ENCODE assay signal across 1 cellular context in the genomic region with DNA sequence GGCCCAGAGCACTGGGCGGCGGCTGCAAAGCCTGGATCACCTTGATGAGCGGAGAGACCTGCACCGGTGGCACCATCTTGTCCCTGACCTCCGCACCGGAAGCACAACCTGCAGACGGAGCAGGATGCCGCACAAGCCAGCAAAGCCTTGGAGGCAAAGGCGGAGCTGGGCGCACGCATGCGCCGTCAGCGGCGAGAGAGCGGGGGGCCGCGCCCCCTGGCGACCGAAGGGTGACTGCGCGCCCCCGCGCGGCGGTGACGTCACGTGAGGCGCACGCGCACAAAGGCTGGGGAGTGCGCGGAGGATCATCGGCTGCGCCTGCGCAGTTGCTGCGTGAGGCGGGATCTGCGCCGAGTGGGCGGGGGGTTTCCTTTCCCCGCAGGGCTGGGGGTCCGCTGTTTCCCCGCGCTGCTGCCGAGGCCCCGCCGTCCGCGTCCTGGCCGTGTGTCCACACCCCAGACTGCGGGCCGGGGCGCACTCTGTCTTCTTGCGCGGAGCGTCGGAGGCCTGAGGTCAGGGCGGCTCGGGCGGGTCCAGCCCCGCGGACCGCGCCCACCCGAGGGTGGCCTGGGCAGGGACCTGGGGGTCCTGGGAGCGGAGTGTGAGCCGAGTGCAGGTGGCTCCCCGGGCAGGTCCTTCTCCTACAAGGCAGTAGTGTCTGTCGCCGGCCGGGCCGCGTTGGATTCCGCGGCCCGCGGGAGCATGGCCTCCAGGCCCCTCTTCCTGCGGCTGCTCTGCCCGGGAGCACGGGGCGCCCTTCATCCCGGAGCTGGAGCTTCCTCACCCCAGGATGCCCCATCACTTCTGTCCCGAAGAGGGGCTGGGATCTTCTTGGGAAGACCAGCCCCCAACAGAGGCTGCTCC.
TF ChIP-seq lines count a peak whose summit lies in the region.

A gene with protein sequence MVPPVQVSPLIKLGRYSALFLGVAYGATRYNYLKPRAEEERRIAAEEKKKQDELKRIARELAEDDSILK (minus strand): TSS at position 105 of the 864 bp plus-strand sequence. CDS start 29 bp downstream, at position 76.
A gene with protein sequence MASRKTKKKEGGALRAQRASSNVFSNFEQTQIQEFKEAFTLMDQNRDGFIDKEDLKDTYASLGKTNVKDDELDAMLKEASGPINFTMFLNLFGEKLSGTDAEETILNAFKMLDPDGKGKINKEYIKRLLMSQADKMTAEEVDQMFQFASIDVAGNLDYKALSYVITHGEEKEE (plus strand): TSS at position 371 of the 864 bp plus-strand sequence. CDS start 3,485 bp downstream, outside the sequence.

TF ChIP-seq in HepG2, 621 proteins besides CTCF, POLR2A, EP300 and RAD21 (continued from another document and continues in another):
- TF ChIP-seq, protein P1, sequence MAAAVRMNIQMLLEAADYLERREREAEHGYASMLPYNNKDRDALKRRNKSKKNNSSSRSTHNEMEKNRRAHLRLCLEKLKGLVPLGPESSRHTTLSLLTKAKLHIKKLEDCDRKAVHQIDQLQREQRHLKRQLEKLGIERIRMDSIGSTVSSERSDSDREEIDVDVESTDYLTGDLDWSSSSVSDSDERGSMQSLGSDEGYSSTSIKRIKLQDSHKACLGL (CRISPR knock-in tag; IDR thresholded peaks at IDR 0.05), result peak; percentile 63
- TF ChIP-seq JDP2 (CRISPR knock-in tag; IDR thresholded peaks at IDR 0.05; ENCODE audit: borderline replicate concordance), result no peak
- TF ChIP-seq SIN3A (IDR thresholded peaks at IDR 0.05; ENCODE audit: borderline replicate concordance, low read depth, low read length), result peak; percentile 54; the same call in 1 of the 2 replicates
- TF ChIP-seq TRAFD1 (CRISPR knock-in tag; IDR thresholded peaks at IDR 0.05; ENCODE audit: borderline replicate concordance), result no peak
- no peak for TF ChIP-seq ZNF124 (CRISPR knock-in tag; IDR thresholded peaks at IDR 0.05)
- peak; percentile 93; the same call in 1 of the 2 replicates for TF ChIP-seq EEA1 (CRISPR knock-in tag; IDR thresholded peaks at IDR 0.05; ENCODE audit: borderline replicate concordance)
- no peak for TF ChIP-seq FOXK2 (IDR thresholded peaks at IDR 0.05)
- TF ChIP-seq RBFOX2 (IDR thresholded peaks at IDR 0.05; ENCODE audit: low read depth, low read length), result peak; percentile 91
- TF ChIP-seq, protein P2, sequence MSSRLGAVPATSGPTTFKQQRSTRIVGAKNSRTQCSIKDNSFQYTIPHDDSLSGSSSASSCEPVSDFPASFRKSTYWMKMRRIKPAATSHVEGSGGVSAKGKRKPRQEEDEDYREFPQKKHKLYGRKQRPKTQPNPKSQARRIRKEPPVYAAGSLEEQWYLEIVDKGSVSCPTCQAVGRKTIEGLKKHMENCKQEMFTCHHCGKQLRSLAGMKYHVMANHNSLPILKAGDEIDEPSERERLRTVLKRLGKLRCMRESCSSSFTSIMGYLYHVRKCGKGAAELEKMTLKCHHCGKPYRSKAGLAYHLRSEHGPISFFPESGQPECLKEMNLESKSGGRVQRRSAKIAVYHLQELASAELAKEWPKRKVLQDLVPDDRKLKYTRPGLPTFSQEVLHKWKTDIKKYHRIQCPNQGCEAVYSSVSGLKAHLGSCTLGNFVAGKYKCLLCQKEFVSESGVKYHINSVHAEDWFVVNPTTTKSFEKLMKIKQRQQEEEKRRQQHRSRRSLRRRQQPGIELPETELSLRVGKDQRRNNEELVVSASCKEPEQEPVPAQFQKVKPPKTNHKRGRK (CRISPR knock-in tag; IDR thresholded peaks at IDR 0.05), result no peak
- TF ChIP-seq ZNF776 (CRISPR knock-in tag; IDR thresholded peaks at IDR 0.05), result peak; percentile 22; the same call in 1 of the 2 replicates
- peak; percentile 93 for TF ChIP-seq AGO2 (optimal IDR thresholded peaks at IDR 0.05; ENCODE audit: low read depth, low read length)
- TF ChIP-seq GABPB1 (CRISPR knock-in tag; IDR thresholded peaks at IDR 0.05), result peak; percentile 95
- no peak for TF ChIP-seq HNF1A (IDR thresholded peaks at IDR 0.05; ENCODE audit: low read depth)
- TF ChIP-seq HNF1A (CRISPR knock-in tag; IDR thresholded peaks at IDR 0.05; ENCODE audit: borderline replicate concordance), result 0 out of 2 replicates have a peak, but pooled peaks have one; percentile 9
- peak; percentile 99 for TF ChIP-seq ATF2 (CRISPR knock-in tag; IDR thresholded peaks at IDR 0.05)
- TF ChIP-seq, protein P3, sequence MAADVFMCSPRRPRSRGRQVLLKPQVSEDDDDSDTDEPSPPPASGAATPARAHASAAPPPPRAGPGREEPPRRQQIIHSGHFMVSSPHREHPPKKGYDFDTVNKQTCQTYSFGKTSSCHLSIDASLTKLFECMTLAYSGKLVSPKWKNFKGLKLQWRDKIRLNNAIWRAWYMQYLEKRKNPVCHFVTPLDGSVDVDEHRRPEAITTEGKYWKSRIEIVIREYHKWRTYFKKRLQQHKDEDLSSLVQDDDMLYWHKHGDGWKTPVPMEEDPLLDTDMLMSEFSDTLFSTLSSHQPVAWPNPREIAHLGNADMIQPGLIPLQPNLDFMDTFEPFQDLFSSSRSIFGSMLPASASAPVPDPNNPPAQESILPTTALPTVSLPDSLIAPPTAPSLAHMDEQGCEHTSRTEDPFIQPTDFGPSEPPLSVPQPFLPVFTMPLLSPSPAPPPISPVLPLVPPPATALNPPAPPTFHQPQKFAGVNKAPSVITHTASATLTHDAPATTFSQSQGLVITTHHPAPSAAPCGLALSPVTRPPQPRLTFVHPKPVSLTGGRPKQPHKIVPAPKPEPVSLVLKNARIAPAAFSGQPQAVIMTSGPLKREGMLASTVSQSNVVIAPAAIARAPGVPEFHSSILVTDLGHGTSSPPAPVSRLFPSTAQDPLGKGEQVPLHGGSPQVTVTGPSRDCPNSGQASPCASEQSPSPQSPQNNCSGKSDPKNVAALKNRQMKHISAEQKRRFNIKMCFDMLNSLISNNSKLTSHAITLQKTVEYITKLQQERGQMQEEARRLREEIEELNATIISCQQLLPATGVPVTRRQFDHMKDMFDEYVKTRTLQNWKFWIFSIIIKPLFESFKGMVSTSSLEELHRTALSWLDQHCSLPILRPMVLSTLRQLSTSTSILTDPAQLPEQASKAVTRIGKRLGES (CRISPR knock-in tag; IDR thresholded peaks at IDR 0.05; ENCODE audit: borderline replicate concordance), result 0 out of 2 replicates have a peak, but pooled peaks have one; percentile 58
- TF ChIP-seq, protein P4, sequence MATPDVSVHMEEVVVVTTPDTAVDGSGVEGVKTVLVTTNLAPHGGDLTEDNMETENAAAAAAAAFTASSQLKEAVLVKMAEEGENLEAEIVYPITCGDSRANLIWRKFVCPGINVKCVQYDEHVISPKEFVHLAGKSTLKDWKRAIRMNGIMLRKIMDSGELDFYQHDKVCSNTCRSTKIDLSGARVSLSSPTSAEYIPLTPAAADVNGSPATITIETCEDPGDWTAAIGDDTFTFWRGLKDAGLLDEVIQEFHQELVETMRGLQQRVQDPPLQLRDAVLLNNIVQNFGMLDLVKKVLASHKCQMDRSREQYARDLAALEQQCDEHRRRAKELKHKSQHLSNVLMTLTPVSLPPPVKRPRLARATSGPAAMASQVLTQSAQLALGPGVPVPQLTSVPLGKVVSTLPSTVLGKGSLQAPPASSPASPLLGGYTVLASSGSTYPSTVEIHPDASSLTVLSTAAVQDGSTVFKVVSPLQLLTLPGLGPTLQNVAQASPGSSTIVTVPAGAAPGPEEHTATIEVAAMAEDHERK (CRISPR knock-in tag; IDR thresholded peaks at IDR 0.05; ENCODE audit: low read depth), result no peak
- no peak for TF ChIP-seq ZNF317 (CRISPR knock-in tag; IDR thresholded peaks at IDR 0.05)
- TF ChIP-seq ZBTB42 (CRISPR knock-in tag; IDR thresholded peaks at IDR 0.05), result 0 out of 2 replicates have a peak, but pooled peaks have one; percentile 82
- no peak; the same call in 1 of the 2 replicates for TF ChIP-seq HMG20B (CRISPR knock-in tag; conservative IDR thresholded peaks at IDR 0.05)
- no peak; the same call in 1 of the 2 replicates for TF ChIP-seq ZNF160 (CRISPR knock-in tag; IDR thresholded peaks at IDR 0.05)
- TF ChIP-seq ZNF441 (CRISPR knock-in tag; IDR thresholded peaks at IDR 0.05; ENCODE audit: borderline replicate concordance), result peak; percentile 95
- no peak for TF ChIP-seq ZNF646 (CRISPR knock-in tag; IDR thresholded peaks at IDR 0.05)
- peak; percentile 50; the same call in 1 of the 2 replicates for TF ChIP-seq ZNF619 (CRISPR knock-in tag; IDR thresholded peaks at IDR 0.05)
- TF ChIP-seq TP53 (CRISPR knock-in tag; conservative IDR thresholded peaks at IDR 0.05), result peak; percentile 10; the same call in 1 of the 2 replicates
